ENCODE assay signal across 8 cellular contexts in the genomic region with DNA sequence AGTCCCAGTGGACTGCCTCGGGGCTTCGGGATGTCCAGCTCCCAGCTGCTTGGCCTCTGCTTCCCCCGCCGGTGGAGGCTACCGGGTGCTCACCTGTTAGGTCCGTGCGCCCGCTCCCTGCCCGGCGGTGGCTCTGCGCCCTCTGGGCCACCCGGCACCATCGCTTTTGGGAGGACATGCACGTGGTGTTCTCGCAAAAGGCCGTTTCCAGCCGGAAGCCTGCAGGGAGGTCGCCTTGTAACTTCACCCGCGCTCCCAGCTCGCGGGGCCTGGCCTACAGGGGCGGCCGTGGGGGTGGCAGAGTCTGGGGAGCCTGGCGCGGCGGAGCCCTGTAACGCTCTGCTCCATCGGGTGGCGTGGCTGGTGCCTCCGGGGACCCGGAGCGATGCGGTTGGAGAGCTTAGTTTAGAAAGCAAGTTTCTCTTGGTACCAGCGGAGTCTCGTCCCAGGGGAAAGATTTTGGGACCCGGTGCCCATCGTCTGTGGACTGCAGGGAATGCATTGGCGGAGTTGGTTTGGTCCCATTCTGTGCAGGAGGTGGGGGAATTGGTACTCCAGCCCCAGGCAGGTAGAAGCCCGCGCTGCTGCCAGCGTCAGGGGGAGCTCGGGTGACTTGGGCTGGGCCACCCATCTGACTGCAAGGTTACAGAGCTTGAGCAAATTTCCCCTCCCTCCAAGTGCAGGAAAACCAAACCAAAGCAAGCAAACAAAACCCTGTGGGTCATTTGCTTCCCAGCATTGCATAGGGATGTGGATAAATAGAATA. TPM values are rescaled to one million over a fixed set of nuclear protein-coding genes. Genes with fewer than 3 reads are reported as not detected.
DNase-seq lines count a peak whose midpoint lies in the region; ATAC-seq and TF ChIP-seq lines count a peak whose summit lies in the region.

No MANE protein-coding gene starts in this region.

- BruUV-seq in OCI-LY7 (replicated peaks; lab: Mats Ljungman, UMichigan): no TSS peak

- DNase-seq in NCI-H345 (lab: John Stamatoyannopoulos, UW): peak; percentile 44
- DNase-seq in NCI-H345 treated with DMSO at 0.1 percent for 48 hours (lab: John Stamatoyannopoulos, UW; ENCODE audit: unreplicated experiment): no peak
- DNase-seq in OCI-LY7 (ENCODE audit: low spot score): peak; percentile 45
- DNase-seq in activated naive CD4-positive, alpha-beta T cell (lab: John Stamatoyannopoulos, UW): peak in 3 of 4 experiments; percentile 5 to 37 (median 36)
- DNase-seq in heart right ventricle: peak; percentile 7 to 34
- peak; percentile 49 for DNase-seq in putamen (ENCODE audit: low spot score)
- no peak for DNase-seq in HCEC 1CT

- H2AFZ ChIP-seq in OCI-LY7 (ENCODE audit: low read length): peak overlapping the region; percentile 71

- H3K27me3 ChIP-seq in heart right ventricle: peaks cover 0 to 22% (median 6%) of the 10 kb centered on the region in 7 donors

- H3K4me3 ChIP-seq in OCI-LY7 (ENCODE audit: low read depth, low read length, poor library complexity, severe bottlenecking) (peak overlapping the region; percentile 73), heart right ventricle (peak overlapping the region; percentile 79 to 96 (median 88))

- no peaks in the 10 kb centered on the region for H4K20me1 ChIP-seq in OCI-LY7 (ENCODE audit: insufficient read depth, low read length)

- intact Hi-C loops in OCI-LY7 (cut with micrococcal nuclease; ENCODE audit: unreplicated experiment) (loop anchor here (2.0 kb wide), 2 partner anchors 44 to 108 kb away; no protein-coding TSS in a partner anchor), heart right ventricle (cut with DNase I) (loop anchor here in 4 of 10 donors (2.0 to 10.0 kb wide), 5 partner anchors 51 to 106 kb away; no protein-coding TSS in a partner anchor)

- H3K36me3 ChIP-seq in OCI-LY7 (ENCODE audit: insufficient read depth, low read length) (no peaks in the 10 kb centered on the region), heart right ventricle (peaks cover 0 to 11% (median 0%) of the 10 kb centered on the region in 9 donors)

- CTCF ChIA-PET in OCI-LY7 (lab: Charles Lee; ENCODE audit: unreplicated experiment): interaction anchor here (0.6 to 1.5 kb wide), 6 partner anchors 19 to 58 kb away, joined by 3 to 14 read pairs (median 4); no protein-coding TSS in a partner anchor

- peak overlapping the region; percentile 75 for H3K4me2 ChIP-seq in OCI-LY7 (ENCODE audit: low read length)

- H3K9me3 ChIP-seq in OCI-LY7 (ENCODE audit: low read length): no peaks in the 10 kb centered on the region
- no peaks in the 10 kb centered on the region for H3K9me3 ChIP-seq in heart right ventricle

- H3K27ac ChIP-seq in OCI-LY7 (ENCODE audit: low read depth, low read length, poor library complexity, severe bottlenecking) (no peak overlapping the region), heart right ventricle (peak overlapping the region; percentile 71 to 87 (median 81))

- peaks cover 11% of the 10 kb centered on the region for H3K4me1 ChIP-seq in OCI-LY7 (ENCODE audit: insufficient read depth, low read length, poor library complexity, severe bottlenecking)
- peaks cover 0 to 45% (median 21%) of the 10 kb centered on the region in 9 donors for H3K4me1 ChIP-seq in heart right ventricle

- WGBS in heart right ventricle, 2 donors: 1 to 2% methylated on average over 43 of the region's 43 CpGs

- no peak for TF ChIP-seq CTCF in OCI-LY7 (conservative IDR thresholded peaks at IDR 0.05; ENCODE audit: low read length)
- no peak for TF ChIP-seq CTCF in heart right ventricle (IDR thresholded peaks at IDR 0.05)

- H3K9me2 ChIP-seq in OCI-LY7 (ENCODE audit: insufficient read depth, low read length): no peaks in the 10 kb centered on the region

- POLR2A ChIA-PET in OCI-LY7 (lab: Charles Lee): interaction anchor here (0.6 to 2.2 kb wide), 14 partner anchors 8 to 100 kb away, joined by 3 to 24 read pairs (median 6); no protein-coding TSS in a partner anchor

- H3K79me2 ChIP-seq in OCI-LY7 (ENCODE audit: insufficient read depth, low read depth, low read length): no peaks in the 10 kb centered on the region

- ATAC-seq in HG03039 (IDR thresholded peaks at IDR 0.05; ENCODE audit: unreplicated experiment) (peak; percentile 28), heart right ventricle (peak; percentile 32 to 70 (median 46))

RNA-seq across cellular contexts. Expression of a gene that starts 0.7 kb away (rescaled TPM):
- 3.8 and 6.6 TPM in 2 replicates for total RNA-seq in OCI-LY7 (2014; rRNA removed; shearing (Covaris generic))
- total RNA-seq in OCI-LY7 (2022) (32.0 and 32.4 TPM in 2 replicates), heart right ventricle (10 to 100 TPM in 5 of 10 donors, 1 to 10 TPM in 5; 6.0 to 19.2 (median 10.2) TPM)
- 10 to 100 TPM in 1 of 2 donors, 1 to 10 TPM in 1; 3.3 to 21.4 TPM for polyA plus RNA-seq in heart right ventricle

Comparison
In these comparisons a context has a peak if more than half of its experiments do, and no peak if none do; other contexts are left out.
1. DNase-seq: peak in NCI-H345 (single experiment), OCI-LY7 (single experiment), activated naive CD4-positive, alpha-beta T cell (3 of 4), heart right ventricle (2 of 2) and putamen (single experiment); none in NCI-H345 treated with DMSO at 0.1 percent for 48 hours (single experiment) and HCEC 1CT (single experiment).